Comparison of ENCODE assay signal across 2 cellular contexts in genomic region chr20:53586640-53587039, GRCh38.
TF ChIP-seq lines count a peak whose summit lies in the region.

No MANE protein-coding gene starts in this region.

TF ChIP-seq in A549, 52 proteins besides CTCF, POLR2A, EP300 and RAD21 (continued from another document):
- TF ChIP-seq ATOH8 (CRISPR knock-in tag; IDR thresholded peaks at IDR 0.05; ENCODE audit: low read depth): no peak
- no peak for TF ChIP-seq KDM5A (IDR thresholded peaks at IDR 0.05)
- TF ChIP-seq ESRRA (IDR thresholded peaks at IDR 0.05; ENCODE audit: borderline replicate concordance, low read length): no peak
- no peak for TF ChIP-seq POLR2AphosphoS2 (conservative IDR thresholded peaks at IDR 0.05; ENCODE audit: low read length)
- TF ChIP-seq HDAC2 (IDR thresholded peaks at IDR 0.05): no peak
- TF ChIP-seq ZNF302 (CRISPR knock-in tag; IDR thresholded peaks at IDR 0.05): no peak
- no peak for TF ChIP-seq CHD4 (IDR thresholded peaks at IDR 0.05; ENCODE audit: borderline replicate concordance)
- TF ChIP-seq, protein P1, sequence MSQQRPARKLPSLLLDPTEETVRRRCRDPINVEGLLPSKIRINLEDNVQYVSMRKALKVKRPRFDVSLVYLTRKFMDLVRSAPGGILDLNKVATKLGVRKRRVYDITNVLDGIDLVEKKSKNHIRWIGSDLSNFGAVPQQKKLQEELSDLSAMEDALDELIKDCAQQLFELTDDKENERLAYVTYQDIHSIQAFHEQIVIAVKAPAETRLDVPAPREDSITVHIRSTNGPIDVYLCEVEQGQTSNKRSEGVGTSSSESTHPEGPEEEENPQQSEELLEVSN (IDR thresholded peaks at IDR 0.05; ENCODE audit: borderline replicate concordance, low read depth): no peak
- TF ChIP-seq MAFK (IDR thresholded peaks at IDR 0.05; ENCODE audit: partially characterized antibody): no peak
- TF ChIP-seq HOXB13 (CRISPR knock-in tag; IDR thresholded peaks at IDR 0.05; ENCODE audit: low read depth): no peak

TF ChIP-seq in GM23338, 12 proteins besides CTCF, POLR2A, EP300 and RAD21 (continued from another document):
- TF ChIP-seq, protein P2, sequence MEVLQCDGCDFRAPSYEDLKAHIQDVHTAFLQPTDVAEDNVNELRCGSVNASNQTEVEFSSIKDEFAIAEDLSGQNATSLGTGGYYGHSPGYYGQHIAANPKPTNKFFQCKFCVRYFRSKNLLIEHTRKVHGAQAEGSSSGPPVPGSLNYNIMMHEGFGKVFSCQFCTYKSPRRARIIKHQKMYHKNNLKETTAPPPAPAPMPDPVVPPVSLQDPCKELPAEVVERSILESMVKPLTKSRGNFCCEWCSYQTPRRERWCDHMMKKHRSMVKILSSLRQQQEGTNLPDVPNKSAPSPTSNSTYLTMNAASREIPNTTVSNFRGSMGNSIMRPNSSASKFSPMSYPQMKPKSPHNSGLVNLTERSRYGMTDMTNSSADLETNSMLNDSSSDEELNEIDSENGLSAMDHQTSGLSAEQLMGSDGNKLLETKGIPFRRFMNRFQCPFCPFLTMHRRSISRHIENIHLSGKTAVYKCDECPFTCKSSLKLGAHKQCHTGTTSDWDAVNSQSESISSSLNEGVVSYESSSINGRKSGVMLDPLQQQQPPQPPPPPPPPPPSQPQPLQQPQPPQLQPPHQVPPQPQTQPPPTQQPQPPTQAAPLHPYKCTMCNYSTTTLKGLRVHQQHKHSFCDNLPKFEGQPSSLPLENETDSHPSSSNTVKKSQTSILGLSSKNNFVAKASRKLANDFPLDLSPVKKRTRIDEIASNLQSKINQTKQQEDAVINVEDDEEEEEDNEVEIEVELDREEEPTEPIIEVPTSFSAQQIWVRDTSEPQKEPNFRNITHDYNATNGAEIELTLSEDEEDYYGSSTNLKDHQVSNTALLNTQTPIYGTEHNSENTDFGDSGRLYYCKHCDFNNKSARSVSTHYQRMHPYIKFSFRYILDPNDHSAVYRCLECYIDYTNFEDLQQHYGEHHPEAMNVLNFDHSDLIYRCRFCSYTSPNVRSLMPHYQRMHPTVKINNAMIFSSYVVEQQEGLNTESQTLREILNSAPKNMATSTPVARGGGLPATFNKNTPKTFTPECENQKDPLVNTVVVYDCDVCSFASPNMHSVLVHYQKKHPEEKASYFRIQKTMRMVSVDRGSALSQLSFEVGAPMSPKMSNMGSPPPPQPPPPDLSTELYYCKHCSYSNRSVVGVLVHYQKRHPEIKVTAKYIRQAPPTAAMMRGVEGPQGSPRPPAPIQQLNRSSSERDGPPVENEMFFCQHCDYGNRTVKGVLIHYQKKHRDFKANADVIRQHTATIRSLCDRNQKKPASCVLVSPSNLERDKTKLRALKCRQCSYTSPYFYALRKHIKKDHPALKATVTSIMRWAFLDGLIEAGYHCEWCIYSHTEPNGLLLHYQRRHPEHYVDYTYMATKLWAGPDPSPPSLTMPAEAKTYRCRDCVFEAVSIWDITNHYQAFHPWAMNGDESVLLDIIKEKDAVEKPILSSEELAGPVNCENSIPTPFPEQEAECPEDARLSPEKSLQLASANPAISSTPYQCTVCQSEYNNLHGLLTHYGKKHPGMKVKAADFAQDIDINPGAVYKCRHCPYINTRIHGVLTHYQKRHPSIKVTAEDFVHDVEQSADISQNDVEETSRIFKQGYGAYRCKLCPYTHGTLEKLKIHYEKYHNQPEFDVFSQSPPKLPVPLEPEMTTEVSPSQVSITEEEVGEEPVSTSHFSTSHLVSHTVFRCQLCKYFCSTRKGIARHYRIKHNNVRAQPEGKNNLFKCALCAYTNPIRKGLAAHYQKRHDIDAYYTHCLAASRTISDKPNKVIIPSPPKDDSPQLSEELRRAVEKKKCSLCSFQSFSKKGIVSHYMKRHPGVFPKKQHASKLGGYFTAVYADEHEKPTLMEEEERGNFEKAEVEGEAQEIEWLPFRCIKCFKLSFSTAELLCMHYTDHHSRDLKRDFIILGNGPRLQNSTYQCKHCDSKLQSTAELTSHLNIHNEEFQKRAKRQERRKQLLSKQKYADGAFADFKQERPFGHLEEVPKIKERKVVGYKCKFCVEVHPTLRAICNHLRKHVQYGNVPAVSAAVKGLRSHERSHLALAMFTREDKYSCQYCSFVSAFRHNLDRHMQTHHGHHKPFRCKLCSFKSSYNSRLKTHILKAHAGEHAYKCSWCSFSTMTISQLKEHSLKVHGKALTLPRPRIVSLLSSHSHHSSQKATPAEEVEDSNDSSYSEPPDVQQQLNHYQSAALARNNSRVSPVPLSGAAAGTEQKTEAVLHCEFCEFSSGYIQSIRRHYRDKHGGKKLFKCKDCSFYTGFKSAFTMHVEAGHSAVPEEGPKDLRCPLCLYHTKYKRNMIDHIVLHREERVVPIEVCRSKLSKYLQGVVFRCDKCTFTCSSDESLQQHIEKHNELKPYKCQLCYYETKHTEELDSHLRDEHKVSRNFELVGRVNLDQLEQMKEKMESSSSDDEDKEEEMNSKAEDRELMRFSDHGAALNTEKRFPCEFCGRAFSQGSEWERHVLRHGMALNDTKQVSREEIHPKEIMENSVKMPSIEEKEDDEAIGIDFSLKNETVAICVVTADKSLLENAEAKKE (CRISPR knock-in tag; IDR thresholded peaks at IDR 0.05): no peak
- TF ChIP-seq, protein P3, sequence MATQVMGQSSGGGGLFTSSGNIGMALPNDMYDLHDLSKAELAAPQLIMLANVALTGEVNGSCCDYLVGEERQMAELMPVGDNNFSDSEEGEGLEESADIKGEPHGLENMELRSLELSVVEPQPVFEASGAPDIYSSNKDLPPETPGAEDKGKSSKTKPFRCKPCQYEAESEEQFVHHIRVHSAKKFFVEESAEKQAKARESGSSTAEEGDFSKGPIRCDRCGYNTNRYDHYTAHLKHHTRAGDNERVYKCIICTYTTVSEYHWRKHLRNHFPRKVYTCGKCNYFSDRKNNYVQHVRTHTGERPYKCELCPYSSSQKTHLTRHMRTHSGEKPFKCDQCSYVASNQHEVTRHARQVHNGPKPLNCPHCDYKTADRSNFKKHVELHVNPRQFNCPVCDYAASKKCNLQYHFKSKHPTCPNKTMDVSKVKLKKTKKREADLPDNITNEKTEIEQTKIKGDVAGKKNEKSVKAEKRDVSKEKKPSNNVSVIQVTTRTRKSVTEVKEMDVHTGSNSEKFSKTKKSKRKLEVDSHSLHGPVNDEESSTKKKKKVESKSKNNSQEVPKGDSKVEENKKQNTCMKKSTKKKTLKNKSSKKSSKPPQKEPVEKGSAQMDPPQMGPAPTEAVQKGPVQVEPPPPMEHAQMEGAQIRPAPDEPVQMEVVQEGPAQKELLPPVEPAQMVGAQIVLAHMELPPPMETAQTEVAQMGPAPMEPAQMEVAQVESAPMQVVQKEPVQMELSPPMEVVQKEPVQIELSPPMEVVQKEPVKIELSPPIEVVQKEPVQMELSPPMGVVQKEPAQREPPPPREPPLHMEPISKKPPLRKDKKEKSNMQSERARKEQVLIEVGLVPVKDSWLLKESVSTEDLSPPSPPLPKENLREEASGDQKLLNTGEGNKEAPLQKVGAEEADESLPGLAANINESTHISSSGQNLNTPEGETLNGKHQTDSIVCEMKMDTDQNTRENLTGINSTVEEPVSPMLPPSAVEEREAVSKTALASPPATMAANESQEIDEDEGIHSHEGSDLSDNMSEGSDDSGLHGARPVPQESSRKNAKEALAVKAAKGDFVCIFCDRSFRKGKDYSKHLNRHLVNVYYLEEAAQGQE (IDR thresholded peaks at IDR 0.05; ENCODE audit: unreplicated experiment): no peak
- no peak for TF ChIP-seq STAT1 (IDR thresholded peaks at IDR 0.05; ENCODE audit: unreplicated experiment)
- TF ChIP-seq POLR2AphosphoS5 (IDR thresholded peaks at IDR 0.05; ENCODE audit: low read depth): no peak
- TF ChIP-seq ZNF331 (CRISPR knock-in tag; IDR thresholded peaks at IDR 0.05; ENCODE audit: low read depth): no peak
- TF ChIP-seq CREB1 (CRISPR knock-in tag; IDR thresholded peaks at IDR 0.05; ENCODE audit: low read depth): no peak
- TF ChIP-seq JUNB (IDR thresholded peaks at IDR 0.05; ENCODE audit: unreplicated experiment): no peak
- TF ChIP-seq EZH2 (IDR thresholded peaks at IDR 0.05; ENCODE audit: low read depth, unreplicated experiment): no peak
